In genomic region chr1:19776933-19777332, GRCh38 we compare ENCODE assay signal across 34 cellular contexts. TPM values are rescaled to one million over a fixed set of nuclear protein-coding genes. Genes with fewer than 3 reads are reported as not detected.
"Had no signal": no experiment of that assay in that cellular context is flagged by ENCODE, and none has a peak within 500 bp of the region (broad histone marks: within the 10 kb centered on the region; RNA-seq: fewer than 3 reads in every experiment).

No MANE protein-coding gene starts in this region.

- H3K36me3 ChIP-seq: gastrocnemius medialis had no signal

- H3K4me1 Mint-ChIP-seq: activated B cell treated with CpG ODN at 0.5 μM for 24 hours; activated naive CD4-positive, alpha-beta T cell treated with anti-CD3 and anti-CD28 coated beads, Interleukin-2, amount 50 U/mL, for 24 hours; activated naive CD8-positive, alpha-beta T cell treated with anti-CD3 and anti-CD28 coated beads for 36 hours; activated naive CD8-positive, alpha-beta T cell treated with anti-CD3 and anti-CD28 coated beads, Interleukin-2, amount 50 U/mL, for 24 hours had no signal

- H3K4me1 ChIP-seq: adrenal gland, body of pancreas, esophagus muscularis mucosa, foreskin keratinocyte, gastrocnemius medialis, heart left ventricle had no signal

- H3K9me3 Mint-ChIP-seq: activated CD8-positive, alpha-beta T cell treated with anti-CD3 and anti-CD28 coated beads for 36 hours; activated naive CD4-positive, alpha-beta T cell treated with anti-CD3 and anti-CD28 coated beads for 36 hours; activated naive CD4-positive, alpha-beta T cell treated with anti-CD3 and anti-CD28 coated beads, Interleukin-2, amount 50 U/mL, for 24 hours; activated naive CD8-positive, alpha-beta T cell treated with anti-CD3 and anti-CD28 coated beads, Interleukin-2, amount 50 U/mL, for 24 hours; activated T-helper 1 cell treated with anti-CD3 and anti-CD28 coated beads, Interleukin-12 subunit alpha, Interleukin-12 subunit beta, Interleukin-2, Interleukin-4 antibody, amounts not matched to agents 30 ng/mL and 10 ng/mL and 1 ng/mL, durations not matched to agents 14 hours and 24 hours and 36 hours; activated T-helper 2 cell treated with anti-CD3 and anti-CD28 coated beads, Interferon-gamma antibody, Interleukin-2, Interleukin-4, amounts not matched to agents 10 μg/mL and 5 μg/mL and 100 μg/mL, durations not matched to agents 14 hours and 24 hours and 36 hours; effector memory CD8-positive, alpha-beta T cell had no signal

- FAIRE-seq: colon had no signal

- ATAC-seq: activated CD4-positive, CD25-positive, alpha-beta regulatory T cell treated with anti-CD3 and anti-CD28 coated beads, Interleukin-2, amount 50 U/mL, for 24 hours; activated CD8-positive, alpha-beta T cell treated with anti-CD3 and anti-CD28 coated beads for 36 hours; activated naive CD8-positive, alpha-beta T cell treated with anti-CD3 and anti-CD28 coated beads, Interleukin-2, amount 50 U/mL, for 24 hours; body of pancreas; effector memory CD8-positive, alpha-beta T cell; foreskin keratinocyte; gastrocnemius medialis; heart left ventricle had no signal

- H3K27me3 Mint-ChIP-seq: activated B cell treated with CpG ODN at 0.5 μM for 24 hours; activated CD8-positive, alpha-beta T cell treated with anti-CD3 and anti-CD28 coated beads for 36 hours; activated naive CD4-positive, alpha-beta T cell treated with anti-CD3 and anti-CD28 coated beads, Interleukin-2, amount 50 U/mL, for 24 hours; activated naive CD8-positive, alpha-beta T cell treated with anti-CD3 and anti-CD28 coated beads for 36 hours; activated naive CD8-positive, alpha-beta T cell treated with anti-CD3 and anti-CD28 coated beads, Interleukin-2, amount 50 U/mL, for 24 hours; effector memory CD8-positive, alpha-beta T cell had no signal

- H3K27ac ChIP-seq: adrenal gland, body of pancreas, esophagus muscularis mucosa, foreskin keratinocyte, gastrocnemius medialis, heart left ventricle had no signal

- H3K27ac Mint-ChIP-seq: activated B cell treated with CpG ODN at 0.5 μM for 24 hours; activated CD8-positive, alpha-beta T cell treated with anti-CD3 and anti-CD28 coated beads for 36 hours; activated naive CD4-positive, alpha-beta T cell treated with anti-CD3 and anti-CD28 coated beads for 36 hours; activated naive CD4-positive, alpha-beta T cell treated with anti-CD3 and anti-CD28 coated beads, Interleukin-2, amount 50 U/mL, for 24 hours; activated naive CD8-positive, alpha-beta T cell treated with anti-CD3 and anti-CD28 coated beads for 36 hours; activated naive CD8-positive, alpha-beta T cell treated with anti-CD3 and anti-CD28 coated beads, Interleukin-2, amount 50 U/mL, for 24 hours; activated T-helper 1 cell treated with anti-CD3 and anti-CD28 coated beads, Interleukin-12 subunit alpha, Interleukin-12 subunit beta, Interleukin-2, Interleukin-4 antibody, amounts not matched to agents 30 ng/mL and 10 ng/mL and 1 ng/mL, durations not matched to agents 14 hours and 24 hours and 36 hours; activated T-helper 2 cell treated with anti-CD3 and anti-CD28 coated beads, Interferon-gamma antibody, Interleukin-2, Interleukin-4, amounts not matched to agents 10 μg/mL and 5 μg/mL and 100 μg/mL, durations not matched to agents 14 hours and 24 hours and 36 hours; effector memory CD8-positive, alpha-beta T cell had no signal

- DNase-seq: activated B cell treated with CpG ODN at 0.5 μM for 24 hours; activated CD4-positive, alpha-beta T cell treated with anti-CD3 and anti-CD28 coated beads for 48 hours; activated CD4-positive, alpha-beta T cell treated with anti-CD3 and anti-CD28 coated beads, Interleukin-2, amount 50 U/mL, for 1 hour; activated CD4-positive, alpha-beta T cell treated with anti-CD3 and anti-CD28 coated beads, Interleukin-2, amount 50 U/mL, for 48 hours; activated CD8-positive, alpha-beta memory T cell treated with anti-CD3 and anti-CD28 coated beads for 24 hours; activated CD8-positive, alpha-beta T cell treated with anti-CD3 and anti-CD28 coated beads for 36 hours; activated effector memory CD4-positive, alpha-beta T cell treated with anti-CD3 and anti-CD28 coated beads, Interleukin-2, amount 50 U/mL, for 16 hours; activated naive CD4-positive, alpha-beta T cell treated with anti-CD3 and anti-CD28 coated beads for 36 hours; activated naive CD8-positive, alpha-beta T cell treated with anti-CD3 and anti-CD28 coated beads for 36 hours; activated naive CD8-positive, alpha-beta T cell treated with anti-CD3 and anti-CD28 coated beads, Interleukin-2, amount 50 U/mL, for 24 hours; activated T-cell treated with anti-CD3 and anti-CD28 coated beads, Interleukin-2, amount 50 U/mL, for 1 hour; activated T-cell treated with anti-CD3 and anti-CD28 coated beads, Interleukin-2, amount 50 U/mL, for 48 hours; adrenal gland; amygdala; aorta; body of pancreas; caudate nucleus; cortex of kidney; dermis blood vessel endothelial cell; effector CD4-positive, alpha-beta T cell; effector memory CD8-positive, alpha-beta T cell; erythroblast; foreskin keratinocyte; gastrocnemius medialis; glutamatergic neuron; heart left ventricle; T-helper 2 cell had no signal

- H3K4me3 ChIP-seq: adrenal gland, body of pancreas, esophagus muscularis mucosa, gastrocnemius medialis, heart left ventricle had no signal

- H3K9me3 ChIP-seq: adrenal gland, body of pancreas, esophagus muscularis mucosa, gastrocnemius medialis, heart left ventricle had no signal

- H3K4me3 Mint-ChIP-seq: activated B cell treated with CpG ODN at 0.5 μM for 24 hours; activated CD8-positive, alpha-beta T cell treated with anti-CD3 and anti-CD28 coated beads for 36 hours; activated naive CD4-positive, alpha-beta T cell treated with anti-CD3 and anti-CD28 coated beads for 36 hours; activated naive CD4-positive, alpha-beta T cell treated with anti-CD3 and anti-CD28 coated beads, Interleukin-2, amount 50 U/mL, for 24 hours; activated naive CD8-positive, alpha-beta T cell treated with anti-CD3 and anti-CD28 coated beads for 36 hours; activated naive CD8-positive, alpha-beta T cell treated with anti-CD3 and anti-CD28 coated beads, Interleukin-2, amount 50 U/mL, for 24 hours; activated T-helper 1 cell treated with anti-CD3 and anti-CD28 coated beads, Interleukin-12 subunit alpha, Interleukin-12 subunit beta, Interleukin-2, Interleukin-4 antibody, amounts not matched to agents 30 ng/mL and 10 ng/mL and 1 ng/mL, durations not matched to agents 14 hours and 24 hours and 36 hours; effector memory CD8-positive, alpha-beta T cell had no signal

- H3K27me3 ChIP-seq: adrenal gland, body of pancreas, esophagus muscularis mucosa, foreskin keratinocyte, gastrocnemius medialis, heart left ventricle had no signal

RNA-seq across cellular contexts. Expression of gene RNF186, which starts 38.1 kb away (rescaled TPM):
- total RNA-seq: activated B cell treated with CpG ODN at 0.5 μM for 24 hours; activated CD8-positive, alpha-beta T cell treated with anti-CD3 and anti-CD28 coated beads for 36 hours; activated naive CD4-positive, alpha-beta T cell treated with anti-CD3 and anti-CD28 coated beads for 36 hours; activated naive CD8-positive, alpha-beta T cell treated with anti-CD3 and anti-CD28 coated beads for 36 hours; activated T-helper 1 cell treated with anti-CD3 and anti-CD28 coated beads, Interleukin-12 subunit alpha, Interleukin-12 subunit beta, Interleukin-2, Interleukin-4 antibody, amounts not matched to agents 30 ng/mL and 10 ng/mL and 1 ng/mL, durations not matched to agents 14 hours and 24 hours and 36 hours; activated T-helper 2 cell treated with anti-CD3 and anti-CD28 coated beads, Interferon-gamma antibody, Interleukin-2, Interleukin-4, amounts not matched to agents 10 μg/mL and 5 μg/mL and 100 μg/mL, durations not matched to agents 14 hours and 24 hours and 36 hours; adrenal gland; aorta; chondrocyte; dermis blood vessel endothelial cell; esophagus muscularis mucosa; foreskin keratinocyte; heart left ventricle had no signal
- polyA plus RNA-seq: adrenal gland, foreskin keratinocyte, heart left ventricle had no signal
